In the genomic region with DNA sequence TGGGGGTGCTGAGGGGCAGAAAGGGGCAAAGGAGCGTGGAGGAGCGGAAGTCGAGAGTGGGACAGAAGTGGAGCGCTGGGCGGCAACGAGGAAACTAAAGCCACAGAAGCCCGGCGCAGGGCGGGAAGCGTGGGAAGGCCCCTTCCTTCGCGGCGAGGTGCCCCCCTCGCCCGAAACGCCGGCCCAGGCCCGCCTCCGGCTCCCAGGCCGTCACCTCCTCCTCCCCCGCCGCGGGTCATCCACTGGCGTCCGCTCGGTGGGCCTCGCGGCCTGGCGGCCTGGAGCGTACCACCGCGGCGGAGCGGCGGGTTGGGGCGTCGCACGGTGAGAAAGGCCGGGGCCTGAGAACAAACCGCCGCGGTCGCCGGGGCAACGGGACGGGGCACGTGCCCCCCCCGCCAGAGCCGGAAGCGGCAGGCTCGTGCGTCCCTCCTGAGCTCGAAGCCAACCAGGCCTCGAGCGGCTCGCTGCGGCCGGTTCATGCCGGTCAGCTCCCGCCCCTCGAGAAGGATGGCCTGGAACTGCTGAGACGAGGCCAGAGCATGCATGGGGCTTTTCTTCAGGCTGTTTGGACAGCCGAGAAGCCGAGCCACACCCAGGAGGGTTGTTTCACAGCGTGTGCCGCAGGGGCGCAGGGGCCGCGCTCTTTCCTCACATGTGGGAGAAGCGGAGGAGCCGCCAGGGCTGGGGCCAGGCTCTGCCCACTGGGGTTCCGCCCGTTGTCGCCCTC, we compare ENCODE assay signal across 9 cellular contexts. TPM values are rescaled to one million over a fixed set of nuclear protein-coding genes. Genes with fewer than 3 reads are reported as not detected.
DNase-seq lines count a peak whose midpoint lies in the region; ATAC-seq and TF ChIP-seq lines count a peak whose summit lies in the region.
"Had no signal": no experiment of that assay in that cellular context is flagged by ENCODE, and none has a peak within 500 bp of the region (broad histone marks: within the 10 kb centered on the region; RNA-seq: fewer than 3 reads in every experiment).

Gene TCP11 (minus strand): TSS at position 349 of the 730 bp plus-strand sequence. CDS start 469 bp downstream, outside the sequence.

- in situ Hi-C loops in KBM-7 (cut with MboI; ENCODE audit: low pct_unique_long_range_greater_than_20kb, low sequenced_read_pairs) = no loop called here

- peak within 1 kb of the TSS; percentile 65 for H3K4me2 ChIP-seq in OCI-LY1 (ENCODE audit: low read length)

- no peaks in the 10 kb centered on the region for H3K9me3 Mint-ChIP-seq in activated naive CD8-positive, alpha-beta T cell (ENCODE audit: low read depth)

- no peak within 1 kb of the TSS for H2AFZ ChIP-seq in OCI-LY1 (ENCODE audit: low read length)

- DNase-seq in lower lobe of right lung (peak; percentile 65), stomach (peak; percentile 38), KBM-7 (no peak), HuH-7 (ENCODE audit: low spot score) (no peak), DMS53 (lab: John Stamatoyannopoulos, UW) (no peak)

- H3K4me3 Mint-ChIP-seq in activated naive CD8-positive, alpha-beta T cell = peak within 1 kb of the TSS; percentile 41

- no peaks in the 10 kb centered on the region for H3K79me2 ChIP-seq in OCI-LY1 (ENCODE audit: insufficient read depth, low read length)

- H3K36me3 ChIP-seq in OCI-LY1 (ENCODE audit: insufficient read depth, low read length) (no peaks in the 10 kb centered on the region), lower lobe of right lung (no peaks in the 10 kb centered on the region), stomach (no peaks in the 10 kb centered on the region)

- H3K9ac ChIP-seq in OCI-LY1 (ENCODE audit: low read length) = no peak within 1 kb of the TSS

- peaks cover 5% of the 10 kb centered on the region for H3K27me3 ChIP-seq in OCI-LY1 (ENCODE audit: insufficient read depth, low read length)
- H3K27me3 ChIP-seq in lower lobe of right lung (ENCODE audit: low read depth) = no peaks in the 10 kb centered on the region
- peaks cover 0 to 13% (median 8%) of the 10 kb centered on the region in 3 donors for H3K27me3 ChIP-seq in stomach

- H3F3A ChIP-seq in OCI-LY1 (ENCODE audit: insufficient read depth, low read length) = no peaks in the 10 kb centered on the region

- H3K27ac ChIP-seq in OCI-LY1 (ENCODE audit: low read depth, low read length, poor library complexity, severe bottlenecking) = no peak within 1 kb of the TSS
- H3K27ac ChIP-seq in lower lobe of right lung = no peak within 1 kb of the TSS
- H3K27ac ChIP-seq in stomach = no peak within 1 kb of the TSS

- no peak within 1 kb of the TSS for H3K27ac Mint-ChIP-seq in activated naive CD8-positive, alpha-beta T cell

- intact Hi-C loops in lower lobe of right lung (cut with DNase I) (loop anchor here (5.0 kb wide), 1 partner anchor 154 kb away; no protein-coding TSS in a partner anchor), stomach (cut with DNase I; ENCODE audit: low total_unique reads) (loop anchor here (2.0 kb wide), 1 partner anchor 156 kb away; no protein-coding TSS in a partner anchor)

- H3K9me2 ChIP-seq in OCI-LY1 (ENCODE audit: low read depth, low read length) = no peaks in the 10 kb centered on the region

- ATAC-seq in lower lobe of right lung (peak; percentile 66 to 72), HG03457 (IDR thresholded peaks at IDR 0.05; ENCODE audit: unreplicated experiment) (no peak)

- H3K4me1 ChIP-seq in OCI-LY1 (ENCODE audit: insufficient read depth, low read length, severe bottlenecking) (peaks cover 12% of the 10 kb centered on the region), lower lobe of right lung (peaks cover 8% of the 10 kb centered on the region), stomach (peaks cover 9 to 25% (median 20%) of the 10 kb centered on the region in 4 donors)

- peaks cover 12% of the 10 kb centered on the region for H3K4me1 Mint-ChIP-seq in activated naive CD8-positive, alpha-beta T cell (ENCODE audit: low read depth)

- TF ChIP-seq EP300 in stomach (IDR thresholded peaks at IDR 0.05) = no peak

- TF ChIP-seq CTCF in OCI-LY1 (IDR thresholded peaks at IDR 0.05; ENCODE audit: low read length) = no peak
- no peak for TF ChIP-seq CTCF in lower lobe of right lung (IDR thresholded peaks at IDR 0.05)
- no peak for TF ChIP-seq CTCF in stomach (IDR thresholded peaks at IDR 0.05)

- no peak for TF ChIP-seq POLR2A in stomach (IDR thresholded peaks at IDR 0.05)

- H3K27me3 Mint-ChIP-seq in activated naive CD8-positive, alpha-beta T cell = peaks cover 10% of the 10 kb centered on the region

- H4K20me1 ChIP-seq in OCI-LY1 (ENCODE audit: insufficient read depth, low read length) = no peaks in the 10 kb centered on the region

- H3K4me3 ChIP-seq in OCI-LY1 (ENCODE audit: low read depth, low read length, poor library complexity, severe bottlenecking) (peak within 1 kb of the TSS; percentile 49), lower lobe of right lung (peak within 1 kb of the TSS; percentile 35), stomach (peak within 1 kb of the TSS; percentile 15 to 45 (median 30))

- H3K9me3 ChIP-seq in OCI-LY1 (ENCODE audit: low read length) = no peaks in the 10 kb centered on the region
- no peaks in the 10 kb centered on the region for H3K9me3 ChIP-seq in lower lobe of right lung
- H3K9me3 ChIP-seq in stomach = no peaks in the 10 kb centered on the region

- no peaks in the 10 kb centered on the region for H3K36me3 Mint-ChIP-seq in activated naive CD8-positive, alpha-beta T cell

- WGBS in stomach, 5 donors = 29 to 52% (median 36%) methylated on average over 37 to 74 of the region's 74 CpGs

RNA-seq across cellular contexts. Expression of gene TCP11, which starts in this region (rescaled TPM):
- not detected for total RNA-seq in lower lobe of right lung
- total RNA-seq in stomach = under 1 TPM in 1 of 5 donors, not detected in 4; 0.73 TPM
- polyA plus RNA-seq in stomach = under 1 TPM in 1 of 3 donors, not detected in 2; 0.25 TPM
- total RNA-seq: M059J had no signal

Comparison
In these comparisons a context has a peak if more than half of its experiments do, and no peak if none do; other contexts are left out.
1. Peak in DNase-seq, ATAC-seq and H3K4me3 ChIP-seq in lower lobe of right lung; RNA of the gene not detected or under 1 TPM.
2. Peak in DNase-seq and H3K4me3 ChIP-seq in stomach; RNA of the gene not detected or under 1 TPM.